In the genomic region with DNA sequence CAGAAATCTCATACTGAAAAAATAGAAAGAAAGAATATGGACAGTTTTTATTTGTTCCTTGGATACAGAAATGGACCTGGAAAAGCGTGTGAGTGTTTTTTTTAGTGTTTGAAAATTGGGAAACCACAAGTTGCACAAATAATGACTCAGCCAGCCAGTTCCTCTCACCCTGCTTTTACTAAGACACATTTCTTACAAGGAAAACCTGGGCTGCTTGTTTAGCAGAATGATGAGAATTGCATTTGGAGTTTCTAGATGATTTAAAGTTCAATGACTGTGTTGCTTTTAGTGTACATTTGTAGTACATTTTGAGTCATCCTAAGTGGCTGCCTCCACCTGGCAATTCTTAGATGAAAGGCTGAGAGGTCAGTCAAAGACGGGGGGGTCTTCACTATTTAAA, we compare ENCODE assay signal across 13 cellular contexts.
DNase-seq lines count a peak whose midpoint lies in the region; ATAC-seq and TF ChIP-seq lines count a peak whose summit lies in the region.
"Had no signal": no experiment of that assay in that cellular context is flagged by ENCODE, and none has a peak within 500 bp of the region (broad histone marks: within the 10 kb centered on the region; RNA-seq: fewer than 3 reads in every experiment).

No MANE protein-coding gene starts in this region.

- no peaks in the 10 kb centered on the region for H3K36me3 ChIP-seq in brain microvascular endothelial cell (replicated peaks)
- H3K36me3 ChIP-seq: esophagus squamous epithelium, tibial artery had no signal

- H3K27ac ChIP-seq in HL-60 (replicated peaks) (peak overlapping the region; percentile 95), brain microvascular endothelial cell (peak overlapping the region; percentile 43)
- H3K27ac ChIP-seq: tibial artery had no signal

- H3K4me3 ChIP-seq in HL-60 (replicated peaks; ENCODE audit: insufficient read depth, low read length) (no peak overlapping the region), brain microvascular endothelial cell (ENCODE audit: low read depth, low read length) (no peak overlapping the region)
- H3K4me3 ChIP-seq: esophagus squamous epithelium, tibial artery had no signal

- TF ChIP-seq CTCF in HL-60 (IDR thresholded peaks at IDR 0.05; ENCODE audit: insufficient read depth, low read length) (no peak), brain microvascular endothelial cell (IDR thresholded peaks at IDR 0.05; ENCODE audit: low read depth, low read length, missing control alignments) (no peak)

- H3K27me3 ChIP-seq in HL-60 (ENCODE audit: insufficient read depth, poor library complexity, severe bottlenecking), result no peaks in the 10 kb centered on the region
- no peaks in the 10 kb centered on the region for H3K27me3 ChIP-seq in brain microvascular endothelial cell (replicated peaks)
- H3K27me3 ChIP-seq: esophagus squamous epithelium, tibial artery had no signal

- in situ Hi-C loops in brain microvascular endothelial cell (cut with HindIII; ENCODE audit: low pct_ligation_motif_present, low sequenced_read_pairs), result no loop called here

- ATAC-seq in HG03045 (IDR thresholded peaks at IDR 0.05; ENCODE audit: unreplicated experiment) (no peak), HG03457 (IDR thresholded peaks at IDR 0.05; ENCODE audit: unreplicated experiment) (no peak)

- DNase-seq in ELR (ENCODE audit: low read depth) (peak; percentile 7), HL-60 (ENCODE audit: low read depth in 1 of 2, low spot score in 1 of 2) (peak; percentile 75 to 82), brain microvascular endothelial cell (peak; percentile 66), myocyte (ENCODE audit: low read depth) (peak; percentile 74), NCI-H2171 treated with DMSO at 0.1 percent for 48 hours (lab: John Stamatoyannopoulos, UW) (no peak)
- DNase-seq in effector CD4-positive, alpha-beta T cell, result no peak
- DNase-seq: activated gamma-delta T cell, DMS153, esophagus squamous epithelium, NCI-H2171, tibial artery had no signal

Comparison
In these comparisons a context has a peak if more than half of its experiments do, and no peak if none do; other contexts are left out.
1. DNase-seq: peak in ELR (single experiment), HL-60 (2 of 2), brain microvascular endothelial cell (single experiment) and myocyte (single experiment); none in NCI-H2171 treated with DMSO at 0.1 percent for 48 hours (single experiment) and effector CD4-positive, alpha-beta T cell (single experiment).